Comparison of ENCODE assay signal across 8 cellular contexts in the genomic region with DNA sequence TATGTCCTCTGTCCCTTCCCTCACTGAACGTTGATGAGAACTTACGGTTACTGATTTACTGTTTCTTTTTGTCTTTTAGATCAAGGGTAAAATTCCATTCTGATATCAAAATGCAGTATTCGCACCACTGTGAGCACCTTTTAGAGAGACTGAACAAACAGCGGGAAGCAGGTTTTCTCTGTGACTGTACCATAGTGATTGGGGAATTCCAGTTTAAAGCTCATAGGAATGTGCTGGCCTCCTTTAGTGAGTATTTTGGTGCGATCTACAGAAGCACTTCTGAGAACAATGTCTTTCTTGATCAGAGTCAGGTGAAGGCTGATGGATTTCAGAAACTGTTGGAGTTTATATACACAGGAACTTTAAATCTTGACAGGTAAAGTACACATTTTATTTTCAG. TPM values are rescaled to one million over a fixed set of nuclear protein-coding genes. Genes with fewer than 3 reads are reported as not detected.
A peak's percentile ranks its signal among the peaks of the same experiment; 100 is the strongest.
DNase-seq lines count a peak whose midpoint lies in the region; ATAC-seq, FAIRE-seq and TF ChIP-seq lines count a peak whose summit lies in the region.

No MANE protein-coding gene starts in this region.

- peaks cover 21 to 22% of the 10 kb centered on the region in 2 experiments; a peak in 3 of 4 replicates for H3K36me3 ChIP-seq in HCT116 (ENCODE audit: control insufficient read depth in 1 of 2, insufficient read depth in 2 of 2, low read length in 2 of 2)
- peaks cover 50% of the 10 kb centered on the region for H3K36me3 ChIP-seq in K562 (ENCODE audit: control insufficient read depth, insufficient read depth, low read length)
- peaks cover 3% of the 10 kb centered on the region for H3K36me3 ChIP-seq in mesendoderm (ENCODE audit: control insufficient read depth, insufficient read depth, low read length)

- H2AFZ ChIP-seq in HCT116 (ENCODE audit: low read depth, low read length, poor library complexity, severe bottlenecking): no peak overlapping the region
- H2AFZ ChIP-seq in K562 (ENCODE audit: low read depth, low read length): peak overlapping the region; percentile 97; the same call in 1 of the 2 replicates

- no peak overlapping the region for H2BK120ac ChIP-seq in mesendoderm (ENCODE audit: low read depth, low read length)

- TF ChIP-seq RAD21 in HCT116 (IDR thresholded peaks at IDR 0.05; ENCODE audit: low read depth) (no peak), K562 (CRISPR knock-in tag; conservative IDR thresholded peaks at IDR 0.05 in 1 of 2, IDR thresholded peaks at IDR 0.05 in 1 of 2) (no peak)

- peak overlapping the region; percentile 96 for H3K9ac ChIP-seq in HCT116 (ENCODE audit: low read length)
- peak overlapping the region; percentile 96 to 100; a peak in 3 of 4 replicates for H3K9ac ChIP-seq in K562 (ENCODE audit: insufficient read depth in 1 of 2, low read depth in 2 of 2, low read length in 2 of 2)
- peak overlapping the region; percentile 85 for H3K9ac ChIP-seq in mesendoderm (ENCODE audit: low read length)

- H2BK15ac ChIP-seq in mesendoderm (replicated peaks; ENCODE audit: low read depth): no peak overlapping the region

- H3K4me2 ChIP-seq in HCT116 (ENCODE audit: low read length) (peak overlapping the region; percentile 97), K562 (ENCODE audit: insufficient read depth, low read length) (peak overlapping the region; percentile 98), mesendoderm (ENCODE audit: low read length) (peak overlapping the region; percentile 99)

- BruUV-seq in HCT116 (replicated peaks; lab: Mats Ljungman, UMichigan): no TSS peak
- no TSS peak for BruUV-seq in K562 (replicated peaks; lab: Mats Ljungman, UMichigan)

- TF ChIP-seq POLR2A in HCT116 (IDR thresholded peaks at IDR 0.05; ENCODE audit: borderline replicate concordance, extremely low read depth, insufficient read depth, insufficient read length) (no peak), K562 (conservative IDR thresholded peaks at IDR 0.05) (no peak)

- no peak overlapping the region for H3K23ac ChIP-seq in mesendoderm (ENCODE audit: low read length)

- H4K20me1 ChIP-seq in HCT116 (ENCODE audit: insufficient read depth): no peaks in the 10 kb centered on the region
- no peaks in the 10 kb centered on the region for H4K20me1 ChIP-seq in K562 (replicated peaks; ENCODE audit: control insufficient read depth, insufficient read depth, low read length)

- H3K9me1 ChIP-seq in K562 (ENCODE audit: control insufficient read depth, insufficient read depth, low read length): no peaks in the 10 kb centered on the region

- RAD21 ChIA-PET in HCT116 (lab: Charles Lee; ENCODE audit: low non-redundant PET in 1 of 2, low total read pairs in 2 of 2, uncharacterized antibody in 2 of 2, unreplicated experiment in 2 of 2): no interaction called here

- TF ChIP-seq EP300 in K562 (IDR thresholded peaks at IDR 0.05; ENCODE audit: low read length): no peak

- peaks cover 3 to 15% of the 10 kb centered on the region in 2 experiments; a peak in 1 of 4 replicates for H3K4me1 ChIP-seq in HCT116 (ENCODE audit: control insufficient read depth in 1 of 2, insufficient read depth in 2 of 2, low read length in 2 of 2)
- peaks cover 10 to 13% of the 10 kb centered on the region in 2 experiments; a peak in 3 of 5 replicates for H3K4me1 ChIP-seq in K562 (replicated peaks in 1 of 2; ENCODE audit: control insufficient read depth in 2 of 2, insufficient read depth in 2 of 2, low read length in 2 of 2)
- peaks cover 1% of the 10 kb centered on the region for H3K4me1 ChIP-seq in mesendoderm (ENCODE audit: control insufficient read depth, low read depth, low read length)

- H4K8ac ChIP-seq in mesendoderm (ENCODE audit: low read depth, low read length): no peak overlapping the region

- peaks cover 5% of the 10 kb centered on the region for H3K79me1 ChIP-seq in mesendoderm (ENCODE audit: low read length)

- WGBS in K562 (ENCODE audit: insufficient coverage, low coverage, missing lambda C conversion rate): 21% methylated on average over 5 of the region's 5 CpGs
- no CpG with 5 or more reads among the region's 5 CpGs for WGBS in mesendoderm (ENCODE audit: extremely low coverage, insufficient coverage, low lambda C conversion rate)

- H3K27me3 ChIP-seq in HCT116 (ENCODE audit: insufficient read depth, low read length) (no peaks in the 10 kb centered on the region), K562 (ENCODE audit: control insufficient read depth in 2 of 2, insufficient read depth in 2 of 2, low read length in 2 of 2) (no peaks in the 10 kb centered on the region), mesendoderm (ENCODE audit: insufficient read depth, low read length, poor library complexity) (no peaks in the 10 kb centered on the region)

- H3K4ac ChIP-seq in mesendoderm (ENCODE audit: low read depth, low read length): no peak overlapping the region

- no peak overlapping the region for H4K5ac ChIP-seq in mesendoderm (ENCODE audit: low read length)

- peak overlapping the region; percentile 99 for H3K56ac ChIP-seq in mesendoderm (ENCODE audit: low read length)

- CTCF ChIA-PET in HCT116 (lab: Charles Lee): no interaction called here
- CTCF ChIA-PET in K562 (lab: Yijun Ruan, JAX; ENCODE audit: low intra/inter-chr PET ratio): no interaction called here

- intact Hi-C loops in HCT116 (cut with micrococcal nuclease) (no loop called here), K562 (cut with micrococcal nuclease) (no loop called here)

- in situ Hi-C loops in K562 (cut with MboI): no loop called here

- H2BK5ac ChIP-seq in mesendoderm (ENCODE audit: low read length): no peak overlapping the region

- DNase-seq in HCT116 (ENCODE audit: low read depth, low spot score) (no peak), K562 (ENCODE audit: extremely low read depth in 1 of 4, low spot score in 3 of 4) (no peak), mesendoderm (no peak), NCI-H2081 treated with DMSO at 0.1 percent for 48 hours (lab: John Stamatoyannopoulos, UW) (no peak), DMS53 treated with DMSO at 0.1 percent for 48 hours (lab: John Stamatoyannopoulos, UW; ENCODE audit: unreplicated experiment) (no peak), NCI-H1694 (lab: John Stamatoyannopoulos, UW) (no peak)

- H3K27ac ChIP-seq in 22Rv1 (peak overlapping the region; percentile 100), HCT116 (ENCODE audit: low read depth, low read length) (no peak overlapping the region; the same call in 1 of the 2 replicates), K562 (ENCODE audit: extremely low read depth, low read depth, low read length) (peak overlapping the region; percentile 98), mesendoderm (ENCODE audit: low read depth, low read length) (no peak overlapping the region)

- no peak for TF ChIP-seq CTCF in 22Rv1 (IDR thresholded peaks at IDR 0.05)
- no peak for TF ChIP-seq CTCF in HCT116 (IDR thresholded peaks at IDR 0.05 in 2 of 3, conservative IDR thresholded peaks at IDR 0.05 in 1 of 3; ENCODE audit: borderline replicate concordance in 1 of 3, insufficient read depth in 1 of 3, low read depth in 2 of 3, low read length in 2 of 3)
- no peak for TF ChIP-seq CTCF in K562 (IDR thresholded peaks at IDR 0.05 in 2 of 3, conservative IDR thresholded peaks at IDR 0.05 in 1 of 3; ENCODE audit: insufficient read depth in 2 of 3, low read depth in 1 of 3, low read length in 3 of 3)

- peaks cover 61% of the 10 kb centered on the region for H3K79me2 ChIP-seq in HCT116 (ENCODE audit: insufficient read depth, low read length)
- peaks cover 53% of the 10 kb centered on the region for H3K79me2 ChIP-seq in K562 (ENCODE audit: control insufficient read depth, insufficient read depth, low read length)
- peaks cover 13% of the 10 kb centered on the region for H3K79me2 ChIP-seq in mesendoderm (ENCODE audit: control insufficient read depth, insufficient read depth, low read length)

- H3K9me2 ChIP-seq in HCT116 (ENCODE audit: insufficient read depth): no peaks in the 10 kb centered on the region

- no peak for FAIRE-seq in K562 (lab: Jason Lieb, UNC)

- H3K9me3 ChIP-seq in HCT116 (ENCODE audit: control insufficient read depth in 1 of 2, insufficient read depth in 1 of 2, low read depth in 1 of 2, low read length in 2 of 2): no peaks in the 10 kb centered on the region
- H3K9me3 ChIP-seq in K562 (replicated peaks; ENCODE audit: control insufficient read depth, insufficient read depth, low read depth, low read length): peaks cover 4% of the 10 kb centered on the region; the same call in 1 of the 2 replicates

- no peak overlapping the region for H3K18ac ChIP-seq in mesendoderm (ENCODE audit: low read length)

- ATAC-seq in HCT116 (no peak), K562 (no peak), esophagus mucosa (no peak)

- POLR2A ChIA-PET in HCT116 (lab: Charles Lee) (no interaction called here), K562 (lab: Yijun Ruan, JAX) (interaction anchor here (1.0 to 2.4 kb wide), 4 partner anchors 10 to 633 kb away, joined by 4 to 16 read pairs (median 4); a partner anchor contains a TSS)

- no peak overlapping the region for H2AK5ac ChIP-seq in mesendoderm (ENCODE audit: low read length)

- H3K4me3 ChIP-seq in HCT116 (replicated peaks in 1 of 2; ENCODE audit: low read depth in 1 of 2, low read length in 2 of 2) (peak overlapping the region; percentile 94 to 99), K562 (peak overlapping the region; percentile 89), mesendoderm (ENCODE audit: low read length) (no peak overlapping the region)

RNA-seq across cellular contexts. Expression of a gene that starts 1.0 kb away (rescaled TPM):
- total RNA-seq in HCT116 (2021; ENCODE audit: unreplicated experiment) (13.5 TPM), K562 (2014; rRNA removed) (10.4 and 11.1 TPM in 2 replicates), K562 (2014; rRNA removed; fragmentation: Illumina TruSeq; extraction: Trizol) (21.3 TPM in 2 replicates), K562 (2015; rRNA removed; fragmentation: Illumina TruSeq; extraction: Trizol) (20.0 and 21.5 TPM in 2 replicates), K562 (2021) (12.3 and 13.6 TPM in 2 replicates), esophagus mucosa (8.8 TPM)
- 12.1 and 12.2 TPM in 2 replicates for polyA plus RNA-seq in HCT116 (2012)
- total RNA-seq in K562 (2011; cell fraction: chromatin; rRNA removed; ENCODE audit: low replicate concordance): 13.7 and 39.3 TPM in 2 replicates
- 6.8 and 10.4 TPM in 2 replicates for total RNA-seq in K562 (2011; cell fraction: nucleolus; rRNA removed)
- 14.0 and 21.1 TPM in 2 replicates for total RNA-seq in K562 (2011; cell fraction: nucleoplasm; rRNA removed)
- polyA plus RNA-seq in K562 (2011; rRNA removed) (23.1 and 27.8 TPM in 2 replicates), K562 (2014; fragmentation: Illumina TruSeq; extraction: Trizol) (14.3 and 16.7 TPM in 2 replicates), K562 (2014; fragmentation: Nextera tagmentation; extraction: Ambion mirVana) (10 to 100 TPM; 25.0 to 35.7 TPM), K562 (2014; rRNA removed) (11.8 and 13.4 TPM in 2 replicates)
- 3.6 and 8.2 TPM in 2 replicates for polyA plus RNA-seq in K562 (2011; cell fraction: cytosol; rRNA removed)
- 14.7 and 22.7 TPM in 2 replicates for polyA plus RNA-seq in K562 (2011; cell fraction: nucleus; rRNA removed)
- 9.2 and 11.0 TPM in 2 replicates for polyA plus RNA-seq in K562 (2012)
- polyA minus RNA-seq in K562 (2011; rRNA and poly(A)+ RNA removed): 42.2 and 52.2 TPM in 2 replicates
- polyA minus RNA-seq in K562 (2011; cell fraction: cytosol; rRNA and poly(A)+ RNA removed): 9.0 and 10.6 TPM in 2 replicates
- 13.3 and 22.7 TPM in 2 replicates for polyA minus RNA-seq in K562 (2011; cell fraction: nucleus; rRNA and poly(A)+ RNA removed)
- polyA plus RNA-seq in mesendoderm (2013, experiment 1 of 2): 12.7 TPM
- 12.4 TPM for polyA plus RNA-seq in mesendoderm (2013, experiment 2 of 2)

RNA-seq across cellular contexts. Expression of a gene that starts 4.8 kb away (rescaled TPM):
- total RNA-seq in HCT116 (2021; ENCODE audit: unreplicated experiment) (1.2 TPM), K562 (2014; rRNA removed) (0.12 TPM in 1 of 2 replicates, not detected in the other), K562 (2014; rRNA removed; fragmentation: Illumina TruSeq; extraction: Trizol) (0.11 TPM in 1 of 2 replicates, not detected in the other), K562 (2015; rRNA removed; fragmentation: Illumina TruSeq; extraction: Trizol) (0.07 and 0.11 TPM in 2 replicates), K562 (2021) (not detected in 2 replicates), esophagus mucosa (1.6 TPM)
- 0.71 and 0.91 TPM in 2 replicates for polyA plus RNA-seq in HCT116 (2012)
- total RNA-seq in K562 (2011; cell fraction: chromatin; rRNA removed; ENCODE audit: low replicate concordance): 0.48 TPM in 1 of 2 replicates, not detected in the other
- total RNA-seq in K562 (2011; cell fraction: nucleolus; rRNA removed): 0.17 and 0.26 TPM in 2 replicates
- not detected in 2 replicates for total RNA-seq in K562 (2011; cell fraction: nucleoplasm; rRNA removed)
- polyA plus RNA-seq in K562 (2011; rRNA removed) (0.04 and 0.06 TPM in 2 replicates), K562 (2014; fragmentation: Illumina TruSeq; extraction: Trizol) (0.06 and 0.10 TPM in 2 replicates), K562 (2014; fragmentation: Nextera tagmentation; extraction: Ambion mirVana) (not detected), K562 (2014; rRNA removed) (not detected in 2 replicates)
- 0.03 TPM in 1 of 2 replicates, not detected in the other for polyA plus RNA-seq in K562 (2011; cell fraction: cytosol; rRNA removed)
- polyA plus RNA-seq in K562 (2011; cell fraction: nucleus; rRNA removed): 0.06 and 0.10 TPM in 2 replicates
- polyA plus RNA-seq in K562 (2012): 0.05 TPM in 1 of 2 replicates, not detected in the other
- 0.09 and 0.14 TPM in 2 replicates for polyA minus RNA-seq in K562 (2011; rRNA and poly(A)+ RNA removed)
- not detected in 2 replicates for polyA minus RNA-seq in K562 (2011; cell fraction: cytosol; rRNA and poly(A)+ RNA removed)
- 0.44 TPM in 1 of 2 replicates, not detected in the other for polyA minus RNA-seq in K562 (2011; cell fraction: nucleus; rRNA and poly(A)+ RNA removed)
- polyA plus RNA-seq in mesendoderm (2013, experiment 1 of 2): 4.2 TPM
- 4.0 TPM for polyA plus RNA-seq in mesendoderm (2013, experiment 2 of 2)

RNA-seq across cellular contexts. Expression of a gene that starts 9.3 kb away (rescaled TPM):
- 47.0 TPM for total RNA-seq in HCT116 (2021; ENCODE audit: unreplicated experiment)
- 1.8 and 3.6 TPM in 2 replicates for polyA plus RNA-seq in HCT116 (2012)
- 36.3 and 90.3 TPM in 2 replicates for total RNA-seq in K562 (2011; cell fraction: chromatin; rRNA removed; ENCODE audit: low replicate concordance)
- total RNA-seq in K562 (2011; cell fraction: nucleolus; rRNA removed): 789 and 987 TPM in 2 replicates
- 251 and 255 TPM in 2 replicates for total RNA-seq in K562 (2011; cell fraction: nucleoplasm; rRNA removed)
- total RNA-seq in K562 (2014; rRNA removed): 234 and 350 TPM in 2 replicates
- total RNA-seq in K562 (2014; rRNA removed; fragmentation: Illumina TruSeq; extraction: Trizol): 13.5 and 26.5 TPM in 2 replicates
- 65.2 and 65.5 TPM in 2 replicates for total RNA-seq in K562 (2015; rRNA removed; fragmentation: Illumina TruSeq; extraction: Trizol)
- 21.6 and 29.3 TPM in 2 replicates for total RNA-seq in K562 (2021)
- polyA plus RNA-seq in K562 (2011; rRNA removed): 0.82 and 1.7 TPM in 2 replicates
- 0.66 and 2.5 TPM in 2 replicates for polyA plus RNA-seq in K562 (2011; cell fraction: cytosol; rRNA removed)
- 6.7 and 48.0 TPM in 2 replicates for polyA plus RNA-seq in K562 (2011; cell fraction: nucleus; rRNA removed)
- polyA plus RNA-seq in K562 (2012): 0.21 TPM in 1 of 2 replicates, not detected in the other
- not detected in 2 replicates for polyA plus RNA-seq in K562 (2014; fragmentation: Illumina TruSeq; extraction: Trizol)
- polyA plus RNA-seq in K562 (2014; fragmentation: Nextera tagmentation; extraction: Ambion mirVana): not detected
- 0.77 TPM in 1 of 2 replicates, not detected in the other for polyA plus RNA-seq in K562 (2014; rRNA removed)
- 6.8 and 12.0 TPM in 2 replicates for polyA minus RNA-seq in K562 (2011; rRNA and poly(A)+ RNA removed)
- 114 and 120 TPM in 2 replicates for polyA minus RNA-seq in K562 (2011; cell fraction: cytosol; rRNA and poly(A)+ RNA removed)
- 597 and 952 TPM in 2 replicates for polyA minus RNA-seq in K562 (2011; cell fraction: nucleus; rRNA and poly(A)+ RNA removed)
- 0.84 TPM for polyA plus RNA-seq in mesendoderm (2013, experiment 1 of 2)
- 0.74 TPM for polyA plus RNA-seq in mesendoderm (2013, experiment 2 of 2)
- total RNA-seq in esophagus mucosa: 10.6 TPM

RNA-seq across cellular contexts. Expression of a gene that starts 38.5 kb away (rescaled TPM):
- not detected for total RNA-seq in HCT116 (2021; ENCODE audit: unreplicated experiment)
- not detected in 2 replicates for polyA plus RNA-seq in HCT116 (2012)
- not detected in 2 replicates for total RNA-seq in K562 (2011; cell fraction: chromatin; rRNA removed; ENCODE audit: low replicate concordance)
- total RNA-seq in K562 (2011; cell fraction: nucleolus; rRNA removed): not detected in 2 replicates
- total RNA-seq in K562 (2011; cell fraction: nucleoplasm; rRNA removed): not detected in 2 replicates
- not detected in 2 replicates for total RNA-seq in K562 (2014; rRNA removed)
- total RNA-seq in K562 (2014; rRNA removed; fragmentation: Illumina TruSeq; extraction: Trizol): not detected in 2 replicates
- not detected in 2 replicates for total RNA-seq in K562 (2015; rRNA removed; fragmentation: Illumina TruSeq; extraction: Trizol)
- total RNA-seq in K562 (2021): not detected in 2 replicates
- not detected in 2 replicates for polyA plus RNA-seq in K562 (2011; rRNA removed)
- polyA plus RNA-seq in K562 (2011; cell fraction: cytosol; rRNA removed): not detected in 2 replicates
- not detected in 2 replicates for polyA plus RNA-seq in K562 (2011; cell fraction: nucleus; rRNA removed)
- not detected in 2 replicates for polyA plus RNA-seq in K562 (2012)
- not detected in 2 replicates for polyA plus RNA-seq in K562 (2014; fragmentation: Illumina TruSeq; extraction: Trizol)
- not detected for polyA plus RNA-seq in K562 (2014; fragmentation: Nextera tagmentation; extraction: Ambion mirVana)
- polyA plus RNA-seq in K562 (2014; rRNA removed): not detected in 2 replicates
- polyA minus RNA-seq in K562 (2011; rRNA and poly(A)+ RNA removed): not detected in 2 replicates
- not detected in 2 replicates for polyA minus RNA-seq in K562 (2011; cell fraction: cytosol; rRNA and poly(A)+ RNA removed)
- polyA minus RNA-seq in K562 (2011; cell fraction: nucleus; rRNA and poly(A)+ RNA removed): not detected in 2 replicates
- polyA plus RNA-seq in mesendoderm (2013, experiment 1 of 2): 0.11 TPM
- polyA plus RNA-seq in mesendoderm (2013, experiment 2 of 2): 0.06 TPM
- total RNA-seq in esophagus mucosa: not detected

RNA-seq across cellular contexts. Expression of a gene that starts 38.5 kb away (rescaled TPM):
- total RNA-seq in HCT116 (2021; ENCODE audit: unreplicated experiment) (not detected), K562 (2014; rRNA removed) (not detected in 2 replicates), K562 (2014; rRNA removed; fragmentation: Illumina TruSeq; extraction: Trizol) (not detected in 2 replicates), K562 (2015; rRNA removed; fragmentation: Illumina TruSeq; extraction: Trizol) (not detected in 2 replicates), K562 (2021) (not detected in 2 replicates), esophagus mucosa (0.24 TPM)
- polyA plus RNA-seq in HCT116 (2012): 0.08 and 0.11 TPM in 2 replicates
- total RNA-seq in K562 (2011; cell fraction: chromatin; rRNA removed; ENCODE audit: low replicate concordance): not detected in 2 replicates
- total RNA-seq in K562 (2011; cell fraction: nucleolus; rRNA removed): not detected in 2 replicates
- not detected in 2 replicates for total RNA-seq in K562 (2011; cell fraction: nucleoplasm; rRNA removed)
- polyA plus RNA-seq in K562 (2011; rRNA removed) (not detected in 2 replicates), K562 (2014; fragmentation: Illumina TruSeq; extraction: Trizol) (not detected in 2 replicates), K562 (2014; fragmentation: Nextera tagmentation; extraction: Ambion mirVana) (under 1 TPM; 0.17 to 0.30 TPM), K562 (2014; rRNA removed) (not detected in 2 replicates)
- not detected in 2 replicates for polyA plus RNA-seq in K562 (2011; cell fraction: cytosol; rRNA removed)
- not detected in 2 replicates for polyA plus RNA-seq in K562 (2011; cell fraction: nucleus; rRNA removed)
- polyA plus RNA-seq in K562 (2012): 0.07 and 0.22 TPM in 2 replicates
- polyA minus RNA-seq in K562 (2011; rRNA and poly(A)+ RNA removed): not detected in 2 replicates
- polyA minus RNA-seq in K562 (2011; cell fraction: cytosol; rRNA and poly(A)+ RNA removed): not detected in 2 replicates
- polyA minus RNA-seq in K562 (2011; cell fraction: nucleus; rRNA and poly(A)+ RNA removed): not detected in 2 replicates
- 3.0 TPM for polyA plus RNA-seq in mesendoderm (2013, experiment 1 of 2)
- polyA plus RNA-seq in mesendoderm (2013, experiment 2 of 2): 3.1 TPM

Comparison
In these comparisons a context has a peak if more than half of its experiments do, and no peak if none do; other contexts are left out.
1. H3K27ac ChIP-seq: peak in 22Rv1 (single experiment) and K562 (single experiment); none in HCT116 (single experiment) and mesendoderm (single experiment).
2. Peak in every context shown above with its lines, with median percentiles within 50 percentile points of each other: H3K4me2 ChIP-seq and H3K9ac ChIP-seq.